ENCODE assay signal across 8 cellular contexts in the genomic region with DNA sequence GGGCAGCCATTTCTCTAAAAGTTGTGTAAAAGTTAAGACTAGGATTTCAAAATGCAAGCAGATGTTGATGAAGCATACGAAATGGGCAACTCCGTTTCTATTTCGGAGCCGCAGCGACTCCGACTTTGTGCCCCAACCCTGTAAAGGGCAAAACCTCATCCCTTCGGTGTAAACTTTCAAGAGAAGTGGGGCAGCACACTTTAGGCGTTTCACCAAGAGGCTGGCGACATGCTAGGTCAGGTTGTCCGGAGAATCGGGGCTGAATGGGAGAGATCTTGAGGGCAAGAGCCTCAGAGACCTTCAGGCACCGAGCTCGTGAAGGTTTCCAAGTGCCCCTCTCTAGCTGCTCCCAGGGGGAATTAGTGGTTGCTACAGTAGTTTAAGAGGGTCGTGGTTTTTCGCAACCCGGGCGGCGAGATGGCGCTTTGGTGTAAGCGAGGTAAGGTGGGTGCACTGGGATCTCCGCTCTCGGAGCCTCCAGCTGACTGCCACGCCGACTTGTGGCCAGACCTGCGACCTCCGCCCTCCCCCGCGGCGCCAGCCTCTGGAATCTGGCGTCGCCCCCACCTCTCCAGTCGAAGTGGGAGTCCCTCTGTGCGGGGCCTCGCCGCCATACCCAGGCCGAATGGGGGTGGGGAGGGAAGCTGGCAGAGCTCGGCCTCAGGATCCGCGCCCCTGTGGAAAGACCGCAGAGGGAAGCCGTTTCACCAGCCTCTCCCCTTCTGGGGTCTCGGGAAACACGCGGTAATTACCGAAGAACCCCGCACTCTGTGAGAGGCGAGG. TPM values are rescaled to one million over a fixed set of nuclear protein-coding genes. Genes with fewer than 3 reads are reported as not detected.
DNase-seq lines count a peak whose midpoint lies in the region; ATAC-seq and TF ChIP-seq lines count a peak whose summit lies in the region.

No MANE protein-coding gene starts in this region.

- no peaks in the 10 kb centered on the region for H3K9me3 Mint-ChIP-seq in activated naive CD8-positive, alpha-beta T cell (ENCODE audit: low read depth)

- DNase-seq in BE2C (peak; percentile 88), RPMI7951 (ENCODE audit: low read depth) (peak; percentile 56), cardiac septum (ENCODE audit: low spot score) (peak; percentile 89), posterior cingulate gyrus (peak; percentile 40 to 93 (median 62)), NCI-H128 (lab: John Stamatoyannopoulos, UW; ENCODE audit: unreplicated experiment) (no peak)

- H3K36me3 Mint-ChIP-seq in activated naive CD8-positive, alpha-beta T cell, result peaks cover 11% of the 10 kb centered on the region

- peaks cover 43% of the 10 kb centered on the region for H3K4me1 Mint-ChIP-seq in activated naive CD8-positive, alpha-beta T cell (ENCODE audit: low read depth)

- H3K27me3 Mint-ChIP-seq in activated naive CD8-positive, alpha-beta T cell, result no peaks in the 10 kb centered on the region

- no peaks in the 10 kb centered on the region for H3K9me3 ChIP-seq in BE2C

- H3K4me3 ChIP-seq in BE2C (ENCODE audit: low read depth, low read length), result peak overlapping the region; percentile 87

- intact Hi-C loops in cardiac septum (cut with DNase I) (loop anchor here (1.0 kb wide), 1 partner anchor 12 kb away; a partner anchor contains a TSS), posterior cingulate gyrus (cut with DNase I) (loop anchor here (1.0 kb wide), 1 partner anchor 12 kb away; a partner anchor contains a TSS)

- H3K36me3 ChIP-seq in BE2C, result peaks cover 4% of the 10 kb centered on the region

- peaks cover 11% of the 10 kb centered on the region; the same call in 1 of the 2 replicates for H3K4me1 ChIP-seq in BE2C

- ATAC-seq in GM19328 (IDR thresholded peaks at IDR 0.05; ENCODE audit: unreplicated experiment) (peak; percentile 22), HG03520 (IDR thresholded peaks at IDR 0.05; ENCODE audit: unreplicated experiment) (peak; percentile 13)

- no peaks in the 10 kb centered on the region for H3K27me3 ChIP-seq in BE2C

- peak overlapping the region; percentile 100 for H3K4me3 Mint-ChIP-seq in activated naive CD8-positive, alpha-beta T cell

- peak overlapping the region; percentile 99 for H3K27ac Mint-ChIP-seq in activated naive CD8-positive, alpha-beta T cell

- 0 out of 2 replicates have a peak, but pooled peaks have one; percentile 20 for TF ChIP-seq CTCF in BE2C (IDR thresholded peaks at IDR 0.05; ENCODE audit: low read depth, low read length)

RNA-seq across cellular contexts. Expression of a gene that starts 1.0 kb away (rescaled TPM):
- 15.9 TPM for polyA plus RNA-seq in BE2C (2012; ENCODE audit: insufficient read depth, insufficient read length, low read depth)
- total RNA-seq in RPMI7951 (2014; rRNA removed; shearing (Covaris generic)), result 7.8 and 11.3 TPM in 2 replicates
- 3.3 TPM for total RNA-seq in cardiac septum

RNA-seq across cellular contexts. Expression of a gene that starts 12.4 kb away (rescaled TPM):
- 61.7 TPM for polyA plus RNA-seq in BE2C (2012; ENCODE audit: insufficient read depth, insufficient read length, low read depth)
- 3.5 and 4.4 TPM in 2 replicates for total RNA-seq in RPMI7951 (2014; rRNA removed; shearing (Covaris generic))
- 19.8 TPM for total RNA-seq in cardiac septum

RNA-seq across cellular contexts. Expression of a gene that starts 25.2 kb away (rescaled TPM):
- 3.1 TPM for polyA plus RNA-seq in BE2C (2012; ENCODE audit: insufficient read depth, insufficient read length, low read depth)
- 1.1 and 2.0 TPM in 2 replicates for total RNA-seq in RPMI7951 (2014; rRNA removed; shearing (Covaris generic))
- total RNA-seq in cardiac septum, result 6.4 TPM

RNA-seq across cellular contexts. Expression of a gene that starts 28.4 kb away (rescaled TPM):
- polyA plus RNA-seq in BE2C (2012; ENCODE audit: insufficient read depth, insufficient read length, low read depth), result 99.9 TPM
- 11.7 and 15.3 TPM in 2 replicates for total RNA-seq in RPMI7951 (2014; rRNA removed; shearing (Covaris generic))
- 87.6 TPM for total RNA-seq in cardiac septum
